ENCODE assay signal across 12 cellular contexts in genomic region chr12:122086641-122087285, GRCh38. TPM values are rescaled to one million over a fixed set of nuclear protein-coding genes. Genes with fewer than 3 reads are reported as not detected.
DNase-seq lines count a peak whose midpoint lies in the region; ATAC-seq, FAIRE-seq and TF ChIP-seq lines count a peak whose summit lies in the region.
"Had no signal": no experiment of that assay in that cellular context is flagged by ENCODE, and none has a peak within 500 bp of the region (broad histone marks: within the 10 kb centered on the region; RNA-seq: fewer than 3 reads in every experiment).

No MANE protein-coding gene starts in this region.

- intact Hi-C loops in Panc1 (cut with micrococcal nuclease; ENCODE audit: unreplicated experiment): no loop called here

- H3K4me3 ChIP-seq in BE2C (ENCODE audit: low read depth, low read length) (no peak overlapping the region), Panc1 (ENCODE audit: low read depth in 2 of 2, low read length in 2 of 2) (no peak overlapping the region)
- H3K4me3 ChIP-seq: left lung had no signal

- CTCF ChIA-PET in Panc1 (lab: Charles Lee): interaction anchor here (0.8 kb wide), 1 partner anchor 11 kb away, joined by 3 read pairs; no protein-coding TSS in a partner anchor

- H3K27ac Mint-ChIP-seq in effector memory CD8-positive, alpha-beta T cell: peak overlapping the region; percentile 83 to 90
- H3K27ac Mint-ChIP-seq in nephron progenitor cell: peak overlapping the region; percentile 93

- peaks cover 16% of the 10 kb centered on the region for H3K36me3 Mint-ChIP-seq in effector memory CD8-positive, alpha-beta T cell (ENCODE audit: insufficient read depth)
- H3K36me3 Mint-ChIP-seq in nephron progenitor cell (ENCODE audit: low read depth): peaks cover 31% of the 10 kb centered on the region
- peaks cover 22% of the 10 kb centered on the region for H3K36me3 Mint-ChIP-seq in activated T-cell treated with anti-CD3 and anti-CD28 coated beads, Interleukin-2, amount 50 U/mL, for 4 hours (ENCODE audit: insufficient read depth)

- H3K4me1 Mint-ChIP-seq in effector memory CD8-positive, alpha-beta T cell (ENCODE audit: low read depth in 2 of 2): peaks cover 53 to 63% of the 10 kb centered on the region in 2 donors
- H3K4me1 Mint-ChIP-seq in nephron progenitor cell: peaks cover 72% of the 10 kb centered on the region
- peaks cover 63% of the 10 kb centered on the region for H3K4me1 Mint-ChIP-seq in activated T-cell treated with anti-CD3 and anti-CD28 coated beads, Interleukin-2, amount 50 U/mL, for 4 hours (ENCODE audit: low read depth)

- no peak for FAIRE-seq in frontal cortex (lab: Jason Lieb, UNC)

- no peaks in the 10 kb centered on the region for H3K9me3 Mint-ChIP-seq in effector memory CD8-positive, alpha-beta T cell
- no peaks in the 10 kb centered on the region for H3K9me3 Mint-ChIP-seq in nephron progenitor cell
- no peaks in the 10 kb centered on the region for H3K9me3 Mint-ChIP-seq in activated T-cell treated with anti-CD3 and anti-CD28 coated beads, Interleukin-2, amount 50 U/mL, for 4 hours

- H3K27me3 ChIP-seq in BE2C: no peaks in the 10 kb centered on the region
- no peaks in the 10 kb centered on the region for H3K27me3 ChIP-seq in Panc1 (ENCODE audit: control insufficient read depth, insufficient read depth, low read length)
- H3K27me3 ChIP-seq: left lung had no signal

- peak; percentile 54 for DNase-seq in BE2C
- DNase-seq in Panc1 (ENCODE audit: low read depth, low spot score): no peak
- no peak for DNase-seq in effector memory CD8-positive, alpha-beta T cell
- DNase-seq in nephron progenitor cell: no peak
- DNase-seq in activated T-cell treated with anti-CD3 and anti-CD28 coated beads, Interleukin-2, amount 50 U/mL, for 4 hours: no peak
- DNase-seq in frontal cortex (ENCODE audit: low spot score in 2 of 2): no peak
- DNase-seq: NCI-H1105 treated with DMSO at 0.1 percent for 48 hours, NCI-H524 had no signal

- H3K4me3 Mint-ChIP-seq in effector memory CD8-positive, alpha-beta T cell: peak overlapping the region in 1 of 2 donors; percentile 64
- peak overlapping the region; percentile 68 for H3K4me3 Mint-ChIP-seq in nephron progenitor cell
- no peak overlapping the region for H3K4me3 Mint-ChIP-seq in activated T-cell treated with anti-CD3 and anti-CD28 coated beads, Interleukin-2, amount 50 U/mL, for 4 hours

- in situ Hi-C loops in Panc1 (cut with HindIII; ENCODE audit: low pct_unique_long_range_greater_than_20kb, low sequenced_read_pairs): no loop called here

- TF ChIP-seq CTCF in BE2C (IDR thresholded peaks at IDR 0.05; ENCODE audit: low read depth, low read length) (no peak), Panc1 (IDR thresholded peaks at IDR 0.05) (no peak), nephron progenitor cell (IDR thresholded peaks at IDR 0.05) (no peak)

- no TSS peak for BruUV-seq in Panc1 (replicated peaks; lab: Mats Ljungman, UMichigan)

- no peak for ATAC-seq in Panc1
- ATAC-seq in effector memory CD8-positive, alpha-beta T cell (replicated peaks): no peak
- ATAC-seq in HG03442 (IDR thresholded peaks at IDR 0.05; ENCODE audit: unreplicated experiment): no peak
- no peak for ATAC-seq in HG02973 (IDR thresholded peaks at IDR 0.05; ENCODE audit: unreplicated experiment)
- no peak for ATAC-seq in activated T-cell treated with anti-CD3 and anti-CD28 coated beads, Interleukin-2, amount 50 U/mL, for 4 hours
- ATAC-seq: HCT116, left lung had no signal

- peaks cover 18% of the 10 kb centered on the region for H3K4me1 ChIP-seq in BE2C
- H3K4me1 ChIP-seq in Panc1 (ENCODE audit: control insufficient read depth, insufficient read depth, low read length): peaks cover 65% of the 10 kb centered on the region

- POLR2A ChIA-PET in Panc1 (lab: Charles Lee): no interaction called here

- H3K27me3 Mint-ChIP-seq in effector memory CD8-positive, alpha-beta T cell: no peaks in the 10 kb centered on the region
- no peaks in the 10 kb centered on the region for H3K27me3 Mint-ChIP-seq in nephron progenitor cell (ENCODE audit: low read depth, poor library complexity)
- H3K27me3 Mint-ChIP-seq in activated T-cell treated with anti-CD3 and anti-CD28 coated beads, Interleukin-2, amount 50 U/mL, for 4 hours (ENCODE audit: low read depth): no peaks in the 10 kb centered on the region

- H3K9me3 ChIP-seq in BE2C (no peaks in the 10 kb centered on the region), Panc1 (ENCODE audit: control insufficient read depth, insufficient read depth, low read depth, low read length) (no peaks in the 10 kb centered on the region)
- H3K9me3 ChIP-seq: left lung had no signal

- H3K27ac ChIP-seq in Panc1 (ENCODE audit: low read length): peak overlapping the region; percentile 30
- H3K27ac ChIP-seq: left lung had no signal

- H3K36me3 ChIP-seq in BE2C: peaks cover 33% of the 10 kb centered on the region
- H3K36me3 ChIP-seq in Panc1 (ENCODE audit: control insufficient read depth, insufficient read depth, low read length): peaks cover 8% of the 10 kb centered on the region; the same call in 1 of the 2 replicates

RNA-seq across cellular contexts. Expression of gene MLXIP, which starts 8.2 kb away (rescaled TPM):
- polyA plus RNA-seq in BE2C (2012; ENCODE audit: insufficient read depth, insufficient read length, low read depth): 50.1 TPM
- total RNA-seq in Panc1 (2021; ENCODE audit: unreplicated experiment) (124 TPM), frontal cortex (6.9 TPM)
- polyA plus RNA-seq in Panc1 (2012; ENCODE audit: insufficient read length): 115 TPM
- total RNA-seq in activated T-cell treated with anti-CD3 and anti-CD28 coated beads, Interleukin-2, amount 50 U/mL, for 4 hours: 10 to 100 TPM; 35.9 to 42.3 (median 37.9) TPM
